In genomic region chr6:17885079-17885478, GRCh38 we compare ENCODE assay signal across 8 cellular contexts.
DNase-seq lines count a peak whose midpoint lies in the region; ATAC-seq, FAIRE-seq and TF ChIP-seq lines count a peak whose summit lies in the region.

No MANE protein-coding gene starts in this region.

- H3K9me1 ChIP-seq in K562 (ENCODE audit: control insufficient read depth, insufficient read depth, low read length): no peaks in the 10 kb centered on the region

- H3K36me3 ChIP-seq in K562 (ENCODE audit: control insufficient read depth, insufficient read depth, low read length): peaks cover 6% of the 10 kb centered on the region; the same call in 1 of the 3 replicates
- H3K36me3 ChIP-seq in body of pancreas (replicated peaks in 1 of 2; ENCODE audit: insufficient read depth in 1 of 2, low read depth in 2 of 2): no peaks in the 10 kb centered on the region
- H3K36me3 ChIP-seq in OCI-LY7 (ENCODE audit: insufficient read depth, low read length): no peaks in the 10 kb centered on the region

- CTCF ChIA-PET in K562 (lab: Yijun Ruan, JAX; ENCODE audit: low intra/inter-chr PET ratio): no interaction called here
- CTCF ChIA-PET in OCI-LY7 (lab: Charles Lee; ENCODE audit: unreplicated experiment): no interaction called here

- ATAC-seq in GM19351 (IDR thresholded peaks at IDR 0.05; ENCODE audit: unreplicated experiment) (peak; percentile 52), HG03175 (IDR thresholded peaks at IDR 0.05; ENCODE audit: unreplicated experiment) (peak; percentile 60), K562 (peak; percentile 54), body of pancreas (no peak)

- H4K20me1 ChIP-seq in K562 (replicated peaks; ENCODE audit: control insufficient read depth, insufficient read depth, low read length) (no peaks in the 10 kb centered on the region), OCI-LY7 (ENCODE audit: insufficient read depth, low read length) (no peaks in the 10 kb centered on the region)

- H2AFZ ChIP-seq in K562 (ENCODE audit: low read depth, low read length): no peak overlapping the region; the same call in 1 of the 2 replicates
- H2AFZ ChIP-seq in OCI-LY7 (ENCODE audit: low read length): no peak overlapping the region

- no peak overlapping the region for H3K9ac ChIP-seq in K562 (ENCODE audit: insufficient read depth in 1 of 2, low read depth in 2 of 2, low read length in 2 of 2)

- peaks cover 17% of the 10 kb centered on the region; the same call in 1 of the 3 replicates for H3K79me2 ChIP-seq in K562 (ENCODE audit: control insufficient read depth, insufficient read depth, low read length)
- H3K79me2 ChIP-seq in OCI-LY7 (ENCODE audit: insufficient read depth, low read depth, low read length): no peaks in the 10 kb centered on the region

- TF ChIP-seq POLR2A in K562 (conservative IDR thresholded peaks at IDR 0.05) (no peak), body of pancreas (IDR thresholded peaks at IDR 0.05) (no peak)

- peak overlapping the region; percentile 67; the same call in 2 of the 3 replicates for H3K27ac ChIP-seq in K562 (ENCODE audit: extremely low read depth, low read depth, low read length)
- no peak overlapping the region for H3K27ac ChIP-seq in body of pancreas
- no peak overlapping the region for H3K27ac ChIP-seq in OCI-LY7 (ENCODE audit: low read depth, low read length, poor library complexity, severe bottlenecking)

- H3K4me1 ChIP-seq in K562 (replicated peaks in 1 of 2; ENCODE audit: control insufficient read depth in 2 of 2, insufficient read depth in 2 of 2, low read length in 2 of 2): peaks cover 20 to 26% of the 10 kb centered on the region in 2 experiments
- H3K4me1 ChIP-seq in body of pancreas: no peaks in the 10 kb centered on the region
- H3K4me1 ChIP-seq in OCI-LY7 (ENCODE audit: insufficient read depth, low read length, poor library complexity, severe bottlenecking): no peaks in the 10 kb centered on the region

- TF ChIP-seq EP300 in K562 (IDR thresholded peaks at IDR 0.05; ENCODE audit: low read length): no peak

- no peak for TF ChIP-seq CTCF in AG10803 (conservative IDR thresholded peaks at IDR 0.05; ENCODE audit: low read length)
- TF ChIP-seq CTCF in K562 (IDR thresholded peaks at IDR 0.05 in 2 of 3, conservative IDR thresholded peaks at IDR 0.05 in 1 of 3; ENCODE audit: insufficient read depth in 2 of 3, low read depth in 1 of 3, low read length in 3 of 3): no peak
- TF ChIP-seq CTCF in body of pancreas (IDR thresholded peaks at IDR 0.05): no peak
- no peak for TF ChIP-seq CTCF in OCI-LY7 (conservative IDR thresholded peaks at IDR 0.05; ENCODE audit: low read length)

- H3K27me3 ChIP-seq in K562 (ENCODE audit: control insufficient read depth in 2 of 2, insufficient read depth in 2 of 2, low read length in 2 of 2): no peaks in the 10 kb centered on the region
- no peaks in the 10 kb centered on the region for H3K27me3 ChIP-seq in body of pancreas

- intact Hi-C loops in K562 (cut with micrococcal nuclease) (no loop called here), body of pancreas (cut with DNase I) (no loop called here), OCI-LY7 (cut with micrococcal nuclease; ENCODE audit: unreplicated experiment) (no loop called here)

- POLR2A ChIA-PET in K562 (lab: Yijun Ruan, JAX): interaction anchor here (0.6 kb wide), 1 partner anchor 244 kb away, joined by 3 read pairs; no protein-coding TSS in a partner anchor
- POLR2A ChIA-PET in OCI-LY7 (lab: Charles Lee): interaction anchor here (0.7 to 0.8 kb wide), 2 partner anchors 10 to 14 kb away, joined by 3 read pairs; no protein-coding TSS in a partner anchor

- H3K9me2 ChIP-seq in OCI-LY7 (ENCODE audit: insufficient read depth, low read length): no peaks in the 10 kb centered on the region

- WGBS in K562 (ENCODE audit: insufficient coverage, low coverage, missing lambda C conversion rate): 53% methylated on average over 1 of the region's 1 CpG
- WGBS in body of pancreas, 2 donors: 47 to 69% methylated on average over 1 of the region's 1 CpG

- H3K9me3 ChIP-seq in K562 (replicated peaks; ENCODE audit: control insufficient read depth, insufficient read depth, low read depth, low read length) (no peaks in the 10 kb centered on the region), body of pancreas (no peaks in the 10 kb centered on the region), OCI-LY7 (ENCODE audit: low read length) (no peaks in the 10 kb centered on the region)

- no peak overlapping the region for H3K4me3 ChIP-seq in AG10803 (ENCODE audit: low read length)
- H3K4me3 ChIP-seq in K562: no peak overlapping the region
- H3K4me3 ChIP-seq in body of pancreas: no peak overlapping the region
- H3K4me3 ChIP-seq in OCI-LY7 (ENCODE audit: low read depth, low read length, poor library complexity, severe bottlenecking): no peak overlapping the region

- TF ChIP-seq RAD21 in K562 (CRISPR knock-in tag; conservative IDR thresholded peaks at IDR 0.05 in 1 of 2, IDR thresholded peaks at IDR 0.05 in 1 of 2): no peak

- DNase-seq in AG10803 (ENCODE audit: low read depth): peak; percentile 11
- no peak for DNase-seq in K562 (ENCODE audit: extremely low read depth in 1 of 4, low spot score in 3 of 4)
- no peak for DNase-seq in NCI-H1092 treated with DMSO at 0.1 percent for 48 hours (lab: John Stamatoyannopoulos, UW)
- no peak for DNase-seq in body of pancreas
- no peak for DNase-seq in globus pallidus (ENCODE audit: low spot score)
- no peak for DNase-seq in OCI-LY7 (ENCODE audit: low spot score)

- H3K4me2 ChIP-seq in K562 (ENCODE audit: insufficient read depth, low read length) (peak overlapping the region; percentile 22; the same call in 1 of the 2 replicates), OCI-LY7 (ENCODE audit: low read length) (no peak overlapping the region)

- no peak for FAIRE-seq in K562 (lab: Jason Lieb, UNC)

- no TSS peak for BruUV-seq in K562 (replicated peaks; lab: Mats Ljungman, UMichigan)
- BruUV-seq in OCI-LY7 (replicated peaks; lab: Mats Ljungman, UMichigan): no TSS peak

- in situ Hi-C loops in K562 (cut with MboI): no loop called here

TF ChIP-seq in K562, 482 proteins besides CTCF, POLR2A, EP300 and RAD21 (continues in another document):
- TF ChIP-seq PBX2 (CRISPR knock-in tag; IDR thresholded peaks at IDR 0.05; ENCODE audit: low read depth): no peak
- peak; percentile 62 for TF ChIP-seq PBX2 (tag; conservative IDR thresholded peaks at IDR 0.05; ENCODE audit: low read depth)
- TF ChIP-seq SNAPC5 (CRISPR knock-in tag; IDR thresholded peaks at IDR 0.05): no peak
- TF ChIP-seq ZNF143 (CRISPR knock-in tag; IDR thresholded peaks at IDR 0.05): no peak
- no peak for TF ChIP-seq CAMTA2 (CRISPR knock-in tag; conservative IDR thresholded peaks at IDR 0.05)
- no peak for TF ChIP-seq ZNF644 (tag; IDR thresholded peaks at IDR 0.05; ENCODE audit: low read depth)
- TF ChIP-seq CREB1 (IDR thresholded peaks at IDR 0.05): no peak
- no peak for TF ChIP-seq CREB1 (CRISPR knock-in tag; IDR thresholded peaks at IDR 0.05)
- TF ChIP-seq PKNOX1 (IDR thresholded peaks at IDR 0.05): 0 out of 2 replicates have a peak, but pooled peaks have one; percentile 39
- peak; percentile 70 for TF ChIP-seq MEIS2 (IDR thresholded peaks at IDR 0.05; ENCODE audit: partially characterized antibody)
- TF ChIP-seq FOXM1 (IDR thresholded peaks at IDR 0.05; ENCODE audit: low read depth): 0 out of 2 replicates have a peak, but pooled peaks have one; percentile 16
- TF ChIP-seq FOXM1 (CRISPR knock-in tag; IDR thresholded peaks at IDR 0.05; ENCODE audit: low read depth): no peak
- TF ChIP-seq NFE2 (IDR thresholded peaks at IDR 0.05; ENCODE audit: low read depth): no peak
